ENCODE assay signal across 21 cellular contexts in the genomic region with DNA sequence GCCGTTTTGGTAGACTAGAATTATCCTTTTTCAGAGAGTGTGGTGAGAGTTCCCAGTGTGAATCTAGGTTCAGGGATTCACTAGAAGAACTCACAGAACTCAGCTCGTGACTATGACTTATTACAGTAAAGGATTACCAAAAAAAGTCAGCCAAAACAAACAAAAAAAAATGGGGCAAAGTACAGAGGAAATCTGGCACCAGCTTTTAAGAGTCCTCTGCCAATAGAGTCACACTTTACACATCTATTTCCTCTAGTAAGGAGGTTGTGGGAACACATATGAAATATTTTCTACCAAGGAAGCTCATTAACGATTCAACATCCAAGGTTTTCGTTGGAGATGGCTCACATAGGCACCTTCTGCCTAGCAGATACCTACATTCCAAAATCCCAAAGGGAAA. TPM values are rescaled to one million over a fixed set of nuclear protein-coding genes. Genes with fewer than 3 reads are reported as not detected.
DNase-seq lines count a peak whose midpoint lies in the region; ATAC-seq and TF ChIP-seq lines count a peak whose summit lies in the region.
"Had no signal": no experiment of that assay in that cellular context is flagged by ENCODE, and none has a peak within 500 bp of the region (broad histone marks: within the 10 kb centered on the region; RNA-seq: fewer than 3 reads in every experiment).

No MANE protein-coding gene starts in this region.

- no peaks in the 10 kb centered on the region for H3K9me3 ChIP-seq in adipocyte (ENCODE audit: control insufficient read depth, low read length)
- H3K9me3 ChIP-seq: stomach had no signal

- no peaks in the 10 kb centered on the region for H3K36me3 ChIP-seq in adipocyte (ENCODE audit: control insufficient read depth, insufficient read depth, low read length, severe bottlenecking)
- H3K36me3 ChIP-seq: stomach had no signal

- no peaks in the 10 kb centered on the region for H3K27me3 ChIP-seq in adipocyte (replicated peaks; ENCODE audit: control insufficient read depth, insufficient read depth, low read length)
- H3K27me3 ChIP-seq: foreskin keratinocyte, stomach had no signal

- peak overlapping the region; percentile 25 for H3K9ac ChIP-seq in adipocyte (ENCODE audit: low read length)

- peaks cover 28% of the 10 kb centered on the region for H3K4me1 ChIP-seq in adipocyte (ENCODE audit: control insufficient read depth, insufficient read depth, low read length)
- H3K4me1 ChIP-seq: foreskin keratinocyte, stomach had no signal

- H3K4me3 ChIP-seq in adipocyte (ENCODE audit: low read length) (peak overlapping the region; percentile 43), fibroblast of pulmonary artery (replicated peaks; ENCODE audit: low read depth, low read length) (no peak overlapping the region)
- H3K4me3 ChIP-seq: stomach had no signal

- DNase-seq in GM04503 (ENCODE audit: low read depth) (peak; percentile 4), adipocyte (ENCODE audit: low read depth) (peak; percentile 51), fibroblast of pulmonary artery (ENCODE audit: low read depth) (peak; percentile 73), pulmonary artery endothelial cell (ENCODE audit: low read depth, low spot score) (peak; percentile 17), RKO (ENCODE audit: low spot score) (no peak)
- DNase-seq: activated CD4-positive, alpha-beta T cell treated with anti-CD3 and anti-CD28 coated beads for 4 hours; activated CD8-positive, alpha-beta memory T cell treated with anti-CD3 and anti-CD28 coated beads, Interleukin-2, amount 10 ng/mL, durations not matched to agents 7 days and 5 days; effector memory CD4-positive, alpha-beta T cell; foreskin keratinocyte; GF-D8; MM.1S; NCI-H1694 treated with DMSO at 0.1 percent for 48 hours; NCI-H2227 treated with DMSO at 0.1 percent for 48 hours; stimulated activated CD4-positive, alpha-beta T cell treated with anti-CD3 and anti-CD28 coated beads, Interleukin-2, amount 100 ng/mL, for 48 hours; stomach had no signal

- no peak for ATAC-seq in HG03095 (IDR thresholded peaks at IDR 0.05; ENCODE audit: unreplicated experiment)
- no peak for ATAC-seq in GM18907 (IDR thresholded peaks at IDR 0.05; ENCODE audit: unreplicated experiment)
- ATAC-seq: activated CD8-positive, alpha-beta memory T cell treated with anti-CD3 and anti-CD28 coated beads, Interleukin-2, amount 10 ng/mL, durations not matched to agents 7 days and 5 days; foreskin keratinocyte; HepG2; sciatic nerve had no signal

- TF ChIP-seq CTCF in fibroblast of pulmonary artery (IDR thresholded peaks at IDR 0.05; ENCODE audit: low read length, missing control alignments), result no peak

RNA-seq across cellular contexts. Expression of a gene that starts 28.2 kb away (rescaled TPM):
- 0.07 and 0.14 TPM in 2 replicates for total RNA-seq in pulmonary artery endothelial cell
- total RNA-seq: activated CD8-positive, alpha-beta memory T cell treated with anti-CD3 and anti-CD28 coated beads, Interleukin-2, amount 10 ng/mL, durations not matched to agents 7 days and 5 days; activated T-helper 2 cell treated with anti-CD3 and anti-CD28 coated beads, Interferon-gamma antibody, Interleukin-2, Interleukin-4, amounts not matched to agents 10 μg/mL and 5 μg/mL and 100 μg/mL, durations not matched to agents 14 hours and 24 hours and 36 hours; foreskin keratinocyte; HepG2; ureter had no signal

RNA-seq across cellular contexts. Expression of a gene that starts 28.3 kb away (rescaled TPM):
- total RNA-seq in pulmonary artery endothelial cell, result 0.28 and 0.40 TPM in 2 replicates
- total RNA-seq: activated CD8-positive, alpha-beta memory T cell treated with anti-CD3 and anti-CD28 coated beads, Interleukin-2, amount 10 ng/mL, durations not matched to agents 7 days and 5 days; activated T-helper 2 cell treated with anti-CD3 and anti-CD28 coated beads, Interferon-gamma antibody, Interleukin-2, Interleukin-4, amounts not matched to agents 10 μg/mL and 5 μg/mL and 100 μg/mL, durations not matched to agents 14 hours and 24 hours and 36 hours; HepG2 had no signal
